31 cellular contexts compared by ENCODE assay signal in the genomic region with DNA sequence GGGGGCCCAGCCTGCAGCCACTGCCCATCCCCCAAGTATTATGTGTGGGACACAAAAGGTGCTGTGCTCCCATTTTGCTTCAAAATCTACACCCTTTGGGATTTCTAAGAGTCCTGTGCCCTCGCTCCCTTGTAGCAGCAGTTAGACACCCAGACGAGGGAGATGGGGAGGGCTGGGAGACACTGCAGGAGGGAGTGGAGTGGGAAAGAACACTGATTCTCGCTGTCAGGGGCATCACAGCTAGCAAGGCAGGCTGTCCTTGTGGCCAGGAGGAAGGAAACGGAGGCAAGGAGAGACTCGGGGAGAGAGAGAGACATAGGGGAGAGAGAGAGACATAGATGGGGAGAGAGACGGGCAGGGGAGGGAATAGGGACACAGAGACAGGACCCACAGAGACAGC. TPM values are rescaled to one million over a fixed set of nuclear protein-coding genes. Genes with fewer than 3 reads are reported as not detected.
"Had no signal": no experiment of that assay in that cellular context is flagged by ENCODE, and none has a peak within 500 bp of the region (broad histone marks: within the 10 kb centered on the region; RNA-seq: fewer than 3 reads in every experiment).

No MANE protein-coding gene starts in this region.

- H3K9ac ChIP-seq: neural progenitor cell had no signal

- DNase-seq: islet precursor cell; left ventricle myocardium inferior; mesendoderm; naive B cell; natural killer cell; nephron progenitor cell; pancreas; posterior cingulate gyrus; retina; right cardiac atrium; small intestine; spleen; stimulated activated CD4-positive, alpha-beta T cell treated with anti-CD3 and anti-CD28 coated beads, Interleukin-4, amount 100 ng/mL, for 24 hours; stimulated activated naive CD4-positive, alpha-beta T cell; tibial artery; trophoblast cell; upper lobe of right lung; uterus had no signal

- H3K4me1 ChIP-seq: left ventricle myocardium inferior, neural progenitor cell, pancreas, prostate gland, spleen, suprapubic skin, tibial artery, upper lobe of right lung, uterus had no signal

- H3K36me3 ChIP-seq: left ventricle myocardium inferior, neural progenitor cell, pancreas, prostate gland, spleen, suprapubic skin, thoracic aorta, tibial artery, upper lobe of right lung, uterus had no signal

- H3K27me3 ChIP-seq: hepatocyte, neural progenitor cell, pancreas, upper lobe of right lung, uterus had no signal

- H3K4me2 ChIP-seq: hepatocyte, neural progenitor cell had no signal

- ATAC-seq: natural killer cell; pancreas; right cardiac atrium; sciatic nerve; stimulated activated effector memory CD8-positive, alpha-beta T cell treated with anti-CD3 and anti-CD28 coated beads, Interleukin-12 subunit alpha, Interleukin-12 subunit beta, amount 100 ng/mL, for 72 hours; upper lobe of right lung had no signal

- H3K27ac ChIP-seq: hepatocyte, left ventricle myocardium inferior, neural progenitor cell, pancreas, prostate gland, spleen, suprapubic skin, thoracic aorta, tibial artery, upper lobe of right lung, uterus had no signal

- H3K4me3 ChIP-seq: hepatocyte, left ventricle myocardium inferior, lung, neural progenitor cell, pancreas, prostate gland, spleen, suprapubic skin, thoracic aorta, tibial artery, upper lobe of right lung, uterus had no signal

- H3K9me3 ChIP-seq: left ventricle myocardium inferior, pancreas, prostate gland, spleen, suprapubic skin, thoracic aorta, tibial artery, upper lobe of right lung, uterus had no signal

RNA-seq across cellular contexts. Expression of a gene that starts 38.5 kb away (rescaled TPM):
- total RNA-seq: mononuclear cell, natural killer cell had no signal

RNA-seq across cellular contexts. Expression of a gene that starts 50.2 kb away (rescaled TPM):
- total RNA-seq: hepatocyte, kidney epithelial cell, left ventricle myocardium inferior, lung, mesothelial cell of epicardium, mononuclear cell, natural killer cell, omental fat pad, pancreas, right cardiac atrium, sciatic nerve, spleen, subcutaneous adipose tissue, suprapubic skin, thoracic aorta, upper lobe of right lung, uterus had no signal
- polyA plus RNA-seq: hepatocyte, lung, pancreas, right cardiac atrium, small intestine, spleen had no signal
